Comparison of ENCODE assay signal across 1 cellular context in the genomic region with DNA sequence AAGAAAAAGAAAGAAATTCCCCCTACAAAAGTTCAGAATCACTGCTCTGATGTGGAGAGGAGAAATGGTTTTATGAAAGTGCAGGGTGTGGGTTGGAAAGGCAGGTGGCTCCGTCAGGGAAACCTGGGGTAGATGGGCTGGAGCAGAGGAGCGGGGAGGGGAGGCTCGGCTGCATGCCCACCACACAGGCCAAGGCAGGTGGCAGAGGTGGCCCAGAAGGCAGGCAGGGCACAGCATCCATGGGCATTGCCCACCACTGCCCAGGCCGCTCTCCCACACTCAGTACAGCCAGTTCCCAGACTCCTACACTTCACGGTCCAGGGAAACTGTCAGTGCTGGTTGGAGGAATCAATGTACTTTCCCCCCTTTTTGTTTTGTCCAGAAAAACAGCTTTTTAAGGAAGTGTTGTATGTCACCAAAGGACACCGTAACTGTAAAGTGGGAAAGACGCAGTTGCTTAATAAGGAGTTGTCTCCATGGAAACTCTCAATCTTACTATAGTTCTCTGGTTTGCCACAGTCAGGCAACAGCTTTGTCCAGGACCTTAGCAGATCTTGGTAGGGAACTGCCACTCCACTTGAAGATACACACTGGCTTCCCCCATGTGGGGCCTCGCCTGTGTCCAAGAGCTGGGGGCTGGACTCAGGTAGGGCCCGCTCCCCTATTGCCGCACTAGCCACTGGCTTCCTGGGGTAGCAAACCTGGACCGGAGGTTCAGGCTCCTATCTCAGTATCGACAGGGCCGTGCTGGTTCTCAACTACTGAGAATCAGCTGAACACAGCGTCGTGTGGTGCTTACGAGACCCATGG.
TF ChIP-seq lines count a peak whose summit lies in the region.

No MANE protein-coding gene starts in this region.

TF ChIP-seq in WTC11, 78 proteins besides CTCF, POLR2A, EP300 and RAD21:
- TF ChIP-seq, protein P1, sequence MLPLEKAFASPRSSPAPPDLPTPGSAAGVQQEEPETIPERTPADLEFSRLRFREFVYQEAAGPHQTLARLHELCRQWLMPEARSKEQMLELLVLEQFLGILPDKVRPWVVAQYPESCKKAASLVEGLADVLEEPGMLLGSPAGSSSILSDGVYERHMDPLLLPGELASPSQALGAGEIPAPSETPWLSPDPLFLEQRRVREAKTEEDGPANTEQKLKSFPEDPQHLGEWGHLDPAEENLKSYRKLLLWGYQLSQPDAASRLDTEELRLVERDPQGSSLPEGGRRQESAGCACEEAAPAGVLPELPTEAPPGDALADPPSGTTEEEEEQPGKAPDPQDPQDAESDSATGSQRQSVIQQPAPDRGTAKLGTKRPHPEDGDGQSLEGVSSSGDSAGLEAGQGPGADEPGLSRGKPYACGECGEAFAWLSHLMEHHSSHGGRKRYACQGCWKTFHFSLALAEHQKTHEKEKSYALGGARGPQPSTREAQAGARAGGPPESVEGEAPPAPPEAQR (CRISPR knock-in tag; IDR thresholded peaks at IDR 0.05) = no peak
- no peak for TF ChIP-seq GABPB1 (CRISPR knock-in tag; IDR thresholded peaks at IDR 0.05)
- TF ChIP-seq, protein P2, sequence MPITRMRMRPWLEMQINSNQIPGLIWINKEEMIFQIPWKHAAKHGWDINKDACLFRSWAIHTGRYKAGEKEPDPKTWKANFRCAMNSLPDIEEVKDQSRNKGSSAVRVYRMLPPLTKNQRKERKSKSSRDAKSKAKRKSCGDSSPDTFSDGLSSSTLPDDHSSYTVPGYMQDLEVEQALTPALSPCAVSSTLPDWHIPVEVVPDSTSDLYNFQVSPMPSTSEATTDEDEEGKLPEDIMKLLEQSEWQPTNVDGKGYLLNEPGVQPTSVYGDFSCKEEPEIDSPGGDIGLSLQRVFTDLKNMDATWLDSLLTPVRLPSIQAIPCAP (CRISPR knock-in tag; IDR thresholded peaks at IDR 0.05) = no peak
- TF ChIP-seq FOXP1 (CRISPR knock-in tag; IDR thresholded peaks at IDR 0.05; ENCODE audit: borderline replicate concordance) = no peak
- TF ChIP-seq ZNF671 (CRISPR knock-in tag; IDR thresholded peaks at IDR 0.05) = no peak
- TF ChIP-seq, protein P3, sequence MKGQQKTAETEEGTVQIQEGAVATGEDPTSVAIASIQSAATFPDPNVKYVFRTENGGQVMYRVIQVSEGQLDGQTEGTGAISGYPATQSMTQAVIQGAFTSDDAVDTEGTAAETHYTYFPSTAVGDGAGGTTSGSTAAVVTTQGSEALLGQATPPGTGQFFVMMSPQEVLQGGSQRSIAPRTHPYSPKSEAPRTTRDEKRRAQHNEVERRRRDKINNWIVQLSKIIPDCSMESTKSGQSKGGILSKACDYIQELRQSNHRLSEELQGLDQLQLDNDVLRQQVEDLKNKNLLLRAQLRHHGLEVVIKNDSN (CRISPR knock-in tag; IDR thresholded peaks at IDR 0.05) = no peak
- no peak for TF ChIP-seq CREB1 (CRISPR knock-in tag; IDR thresholded peaks at IDR 0.05)
- no peak for TF ChIP-seq ZNF232 (CRISPR knock-in tag; IDR thresholded peaks at IDR 0.05)
- no peak for TF ChIP-seq ZBTB21 (CRISPR knock-in tag; IDR thresholded peaks at IDR 0.05; ENCODE audit: borderline replicate concordance)
- TF ChIP-seq, protein P4, sequence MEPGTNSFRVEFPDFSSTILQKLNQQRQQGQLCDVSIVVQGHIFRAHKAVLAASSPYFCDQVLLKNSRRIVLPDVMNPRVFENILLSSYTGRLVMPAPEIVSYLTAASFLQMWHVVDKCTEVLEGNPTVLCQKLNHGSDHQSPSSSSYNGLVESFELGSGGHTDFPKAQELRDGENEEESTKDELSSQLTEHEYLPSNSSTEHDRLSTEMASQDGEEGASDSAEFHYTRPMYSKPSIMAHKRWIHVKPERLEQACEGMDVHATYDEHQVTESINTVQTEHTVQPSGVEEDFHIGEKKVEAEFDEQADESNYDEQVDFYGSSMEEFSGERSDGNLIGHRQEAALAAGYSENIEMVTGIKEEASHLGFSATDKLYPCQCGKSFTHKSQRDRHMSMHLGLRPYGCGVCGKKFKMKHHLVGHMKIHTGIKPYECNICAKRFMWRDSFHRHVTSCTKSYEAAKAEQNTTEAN (CRISPR knock-in tag; IDR thresholded peaks at IDR 0.05) = no peak
- TF ChIP-seq FOXK1 (CRISPR knock-in tag; IDR thresholded peaks at IDR 0.05) = no peak
- no peak for TF ChIP-seq OVOL2 (CRISPR knock-in tag; IDR thresholded peaks at IDR 0.05; ENCODE audit: borderline replicate concordance)
- TF ChIP-seq HMGA2 (CRISPR knock-in tag; IDR thresholded peaks at IDR 0.05) = no peak
- no peak for TF ChIP-seq GRHL2 (CRISPR knock-in tag; IDR thresholded peaks at IDR 0.05; ENCODE audit: insufficient replicate concordance, severe bottlenecking)
- no peak for TF ChIP-seq RORB (CRISPR knock-in tag; IDR thresholded peaks at IDR 0.05)
- no peak for TF ChIP-seq MXD4 (CRISPR knock-in tag; IDR thresholded peaks at IDR 0.05; ENCODE audit: borderline replicate concordance)
